ENCODE assay signal across 9 cellular contexts in the genomic region with DNA sequence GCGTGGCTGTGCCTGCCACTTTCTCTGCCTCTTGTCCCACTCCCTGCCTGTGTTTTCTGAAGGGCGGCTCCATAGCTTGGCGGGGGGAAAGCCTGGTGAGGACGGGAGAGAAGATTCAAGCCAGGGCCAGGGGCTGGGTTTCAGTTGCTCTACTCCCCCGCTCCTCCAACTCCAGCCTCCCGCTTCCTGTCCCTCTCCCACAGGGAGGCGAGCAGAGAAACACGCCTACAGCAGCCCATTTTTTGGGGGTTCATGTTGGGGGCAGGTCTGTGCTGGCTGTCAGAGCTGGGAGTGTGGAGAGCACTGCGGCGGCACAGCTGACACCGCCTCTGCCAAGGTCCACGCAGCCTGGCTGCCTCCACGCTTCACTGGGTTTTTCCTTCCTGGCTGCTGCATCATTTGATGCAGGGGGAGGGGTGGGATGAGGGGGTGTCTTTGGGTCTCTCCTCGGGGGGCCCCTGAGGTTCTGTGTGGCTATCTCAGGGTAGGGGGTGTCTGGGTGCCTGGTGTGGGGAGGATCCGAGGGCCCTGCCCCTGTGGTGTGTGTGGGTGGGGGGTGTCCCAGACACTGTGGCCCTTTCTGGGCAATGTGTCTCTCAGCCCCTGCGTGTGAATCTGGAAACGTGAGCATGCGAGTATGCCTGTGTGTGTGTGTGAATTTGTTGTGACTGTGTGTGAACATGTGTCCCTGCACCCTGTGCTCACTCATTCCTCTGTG. TPM values are rescaled to one million over a fixed set of nuclear protein-coding genes. Genes with fewer than 3 reads are reported as not detected.
A peak's percentile ranks its signal among the peaks of the same experiment; 100 is the strongest.
DNase-seq lines count a peak whose midpoint lies in the region; TF ChIP-seq lines count a peak whose summit lies in the region.
"Had no signal": no experiment of that assay in that cellular context is flagged by ENCODE, and none has a peak within 500 bp of the region (broad histone marks: within the 10 kb centered on the region; RNA-seq: fewer than 3 reads in every experiment).

No MANE protein-coding gene starts in this region.

- TF ChIP-seq CTCF in NB4 (IDR thresholded peaks at IDR 0.05; ENCODE audit: low read depth, low read length) (no peak), chondrocyte (IDR thresholded peaks at IDR 0.05) (no peak)

- DNase-seq in GF-D8 (lab: John Stamatoyannopoulos, UW) (peak; percentile 36), NB4 (ENCODE audit: low read depth) (peak; percentile 95), chondrocyte (ENCODE audit: low spot score) (peak; percentile 82), posterior vena cava (ENCODE audit: low spot score) (peak; percentile 80), HPDE6-E6E7 (ENCODE audit: extremely low spot score) (no peak), medulla oblongata (ENCODE audit: extremely low spot score) (no peak), DMS114 treated with DMSO at 0.1 percent for 48 hours (lab: John Stamatoyannopoulos, UW; ENCODE audit: unreplicated experiment) (no peak)
- DNase-seq in stimulated activated CD4-positive, alpha-beta T cell treated with anti-CD3 and anti-CD28 coated beads, Interleukin-4, amount 100 ng/mL, for 1 hour = no peak

- H3K27me3 Mint-ChIP-seq in chondrocyte (ENCODE audit: low read depth) = no peaks in the 10 kb centered on the region

- no peak for TF ChIP-seq POLR2A in NB4 (IDR thresholded peaks at IDR 0.05; ENCODE audit: extremely low read depth, insufficient read length)

- intact Hi-C loops in posterior vena cava (cut with DNase I) = no loop called here

- H3K4me1 Mint-ChIP-seq in chondrocyte (ENCODE audit: low read depth) = peaks cover 68% of the 10 kb centered on the region

- H3K27ac Mint-ChIP-seq in chondrocyte (ENCODE audit: unreplicated experiment) = peak overlapping the region; percentile 80

- H3K36me3 Mint-ChIP-seq in chondrocyte (ENCODE audit: low read depth) = no peaks in the 10 kb centered on the region

- H3K4me3 Mint-ChIP-seq in chondrocyte (ENCODE audit: unreplicated experiment) = no peak overlapping the region

- no peaks in the 10 kb centered on the region for H3K9me3 Mint-ChIP-seq in chondrocyte (ENCODE audit: low read depth)

- peak overlapping the region; percentile 60 for H3K4me3 ChIP-seq in NB4 (ENCODE audit: low read depth, low read length)
- H3K4me3 ChIP-seq: Peyer's patch had no signal

RNA-seq across cellular contexts. Expression of gene KRT80, which starts 10.7 kb away (rescaled TPM):
- total RNA-seq in chondrocyte (10.7 to 17.0 TPM (median 12.1 TPM) in 3 replicates), posterior vena cava (under 1 TPM; 0.19 to 0.48 TPM)

RNA-seq across cellular contexts. Expression of gene KRT7, which starts 30.5 kb away (rescaled TPM):
- total RNA-seq in chondrocyte = 187 to 277 TPM (median 266 TPM) in 3 replicates
- total RNA-seq in posterior vena cava = 1 to 10 TPM; 4.1 to 6.8 TPM

Comparison
In these comparisons a context has a peak if more than half of its experiments do, and no peak if none do; other contexts are left out.
1. DNase-seq: peak in GF-D8 (single experiment), NB4 (single experiment), chondrocyte (single experiment) and posterior vena cava (single experiment); none in HPDE6-E6E7 (single experiment), medulla oblongata (single experiment), stimulated activated CD4-positive, alpha-beta T cell treated with anti-CD3 and anti-CD28 coated beads, Interleukin-4, amount 100 ng/mL, for 1 hour (single experiment) and DMS114 treated with DMSO at 0.1 percent for 48 hours (single experiment).
2. RNA of gene KRT7, which starts 30.5 kb away (total RNA-seq): 187 to 277 TPM in chondrocyte; 4.1 to 6.8 TPM in posterior vena cava; every median in the first group is over 10 times any median in the second.